ENCODE assay signal across 15 cellular contexts in genomic region chr2:47250576-47251403, GRCh38.
DNase-seq lines count a peak whose midpoint lies in the region; TF ChIP-seq lines count a peak whose summit lies in the region.
"Had no signal": no experiment of that assay in that cellular context is flagged by ENCODE, and none has a peak within 500 bp of the region (broad histone marks: within the 10 kb centered on the region; RNA-seq: fewer than 3 reads in every experiment).

No MANE protein-coding gene starts in this region.

- H2AFZ ChIP-seq in SK-N-SH (ENCODE audit: low read depth) = no peak overlapping the region

- H3K4me1 ChIP-seq in SK-N-SH (ENCODE audit: control insufficient read depth in 1 of 2, insufficient read depth in 2 of 2, low read depth in 1 of 2, low read length in 1 of 2) (peaks cover 5 to 17% of the 10 kb centered on the region in 2 experiments; a peak in 2 of 4 replicates), uterus (no peaks in the 10 kb centered on the region), vagina (no peaks in the 10 kb centered on the region)
- H3K4me1 ChIP-seq: suprapubic skin had no signal

- TF ChIP-seq POLR2A in uterus (IDR thresholded peaks at IDR 0.05) (no peak), vagina (IDR thresholded peaks at IDR 0.05) (no peak)

- intact Hi-C loops in uterus (cut with DNase I; ENCODE audit: low total_unique reads) (no loop called here), vagina (cut with DNase I) (no loop called here)

- H3K4me1 Mint-ChIP-seq in nephron progenitor cell = peaks cover 44% of the 10 kb centered on the region

- CTCF ChIA-PET in SK-N-SH (lab: Yijun Ruan, JAX) = no interaction called here

- H3K4me2 ChIP-seq in SK-N-SH = peak overlapping the region; percentile 57

- H3K27ac Mint-ChIP-seq in nephron progenitor cell = peak overlapping the region; percentile 45
- H3K27ac Mint-ChIP-seq: activated CD4-positive, alpha-beta memory T cell treated with anti-CD3 and anti-CD28 coated beads for 36 hours had no signal

- no peak overlapping the region; a peak in 1 of 4 replicates for H3K27ac ChIP-seq in SK-N-SH (ENCODE audit: low read depth in 2 of 2, low read length in 1 of 2)
- no peak overlapping the region for H3K27ac ChIP-seq in uterus
- no peak overlapping the region for H3K27ac ChIP-seq in vagina
- H3K27ac ChIP-seq: sigmoid colon, suprapubic skin had no signal

- no peaks in the 10 kb centered on the region for H3K27me3 ChIP-seq in SK-N-SH (ENCODE audit: insufficient read depth)
- H3K27me3 ChIP-seq in uterus = no peaks in the 10 kb centered on the region
- H3K27me3 ChIP-seq in vagina = no peaks in the 10 kb centered on the region
- H3K27me3 ChIP-seq: sigmoid colon, suprapubic skin had no signal

- TF ChIP-seq CTCF in SK-N-SH (IDR thresholded peaks at IDR 0.05) (no peak), nephron progenitor cell (IDR thresholded peaks at IDR 0.05) (no peak), uterus (IDR thresholded peaks at IDR 0.05) (no peak), vagina (IDR thresholded peaks at IDR 0.05) (no peak), GM10266 (IDR thresholded peaks at IDR 0.05; ENCODE audit: control insufficient read depth, insufficient read depth, low read depth, missing control alignments) (no peak)

- no peaks in the 10 kb centered on the region for H3K36me3 ChIP-seq in SK-N-SH (replicated peaks in 1 of 2; ENCODE audit: control insufficient read depth in 1 of 2, insufficient read depth in 2 of 2, low read length in 1 of 2)
- no peaks in the 10 kb centered on the region for H3K36me3 ChIP-seq in uterus
- H3K36me3 ChIP-seq in vagina = no peaks in the 10 kb centered on the region
- H3K36me3 ChIP-seq: sigmoid colon, suprapubic skin had no signal

- no peaks in the 10 kb centered on the region for H4K20me1 ChIP-seq in SK-N-SH (ENCODE audit: insufficient read depth)

- H3K4me3 Mint-ChIP-seq in nephron progenitor cell = no peak overlapping the region
- H3K4me3 Mint-ChIP-seq: activated CD4-positive, alpha-beta memory T cell treated with anti-CD3 and anti-CD28 coated beads for 36 hours; naive B cell had no signal

- TF ChIP-seq RAD21 in SK-N-SH (IDR thresholded peaks at IDR 0.05; ENCODE audit: low read length) = no peak

- H3K4me3 ChIP-seq in SK-N-SH (ENCODE audit: low read depth in 2 of 2, low read length in 1 of 2) (no peak overlapping the region), uterus (no peak overlapping the region), vagina (no peak overlapping the region)
- H3K4me3 ChIP-seq: sigmoid colon, suprapubic skin had no signal

- H3F3A ChIP-seq in SK-N-SH (replicated peaks; ENCODE audit: insufficient read depth) = no peaks in the 10 kb centered on the region

- no peaks in the 10 kb centered on the region for H3K9me2 ChIP-seq in SK-N-SH

- no peaks in the 10 kb centered on the region for H3K36me3 Mint-ChIP-seq in nephron progenitor cell (ENCODE audit: low read depth)
- H3K36me3 Mint-ChIP-seq: activated CD4-positive, alpha-beta memory T cell treated with anti-CD3 and anti-CD28 coated beads for 36 hours; naive B cell had no signal

- DNase-seq in NCI-H1092 treated with DMSO at 0.1 percent for 48 hours (lab: John Stamatoyannopoulos, UW) (peak; percentile 8), NCI-H1092 (lab: John Stamatoyannopoulos, UW) (no peak), NCI-H2107 treated with DMSO at 0.1 percent for 48 hours (lab: John Stamatoyannopoulos, UW; ENCODE audit: unreplicated experiment) (peak; percentile 59), SK-N-SH (no peak), nephron progenitor cell (no peak), uterus (no peak), vagina (ENCODE audit: extremely low spot score in 2 of 2) (no peak), GM10266 (ENCODE audit: extremely low spot score) (no peak)
- DNase-seq: 8988T; activated CD4-positive, alpha-beta memory T cell treated with anti-CD3 and anti-CD28 coated beads for 36 hours; activated gamma-delta T cell treated with Interleukin-2 at 50 U/mL for 16 hours; naive B cell; NCI-H526; sigmoid colon had no signal

- H3K9me3 ChIP-seq in SK-N-SH (no peaks in the 10 kb centered on the region), uterus (no peaks in the 10 kb centered on the region), vagina (no peaks in the 10 kb centered on the region)
- H3K9me3 ChIP-seq: sigmoid colon, suprapubic skin had no signal

- WGBS in SK-N-SH (ENCODE audit: low lambda C conversion rate) = 61% methylated on average over 11 of the region's 11 CpGs

- H3K27me3 Mint-ChIP-seq in nephron progenitor cell (ENCODE audit: low read depth, poor library complexity) = peaks cover 20% of the 10 kb centered on the region

- no peaks in the 10 kb centered on the region for H3K9me3 Mint-ChIP-seq in nephron progenitor cell
- H3K9me3 Mint-ChIP-seq: activated CD4-positive, alpha-beta memory T cell treated with anti-CD3 and anti-CD28 coated beads for 36 hours; naive B cell had no signal

- peak in 1 of 2 experiments; percentile 36; a peak in 1 of 4 replicates for TF ChIP-seq EP300 in SK-N-SH (IDR thresholded peaks at IDR 0.05; ENCODE audit: borderline replicate concordance in 1 of 2, low read depth in 1 of 2, low read length in 1 of 2)

- no peak overlapping the region for H3K9ac ChIP-seq in SK-N-SH

- no peaks in the 10 kb centered on the region for H3K79me2 ChIP-seq in SK-N-SH (ENCODE audit: insufficient read depth)

- POLR2A ChIA-PET in SK-N-SH (lab: Yijun Ruan, JAX) = interaction anchor here (0.7 kb wide), 1 partner anchor 1897 kb away, joined by 3 read pairs; no protein-coding TSS in a partner anchor

TF ChIP-seq in SK-N-SH, 30 proteins besides CTCF, POLR2A, EP300 and RAD21:
- TF ChIP-seq JUND (IDR thresholded peaks at IDR 0.05) (peak; percentile 33; the same call in 1 of the 2 replicates), SMC3 (IDR thresholded peaks at IDR 0.05; ENCODE audit: low read depth, low read length) (no peak), TCF12 (IDR thresholded peaks at IDR 0.05) (peak; percentile 56), NRF1 (IDR thresholded peaks at IDR 0.05; ENCODE audit: low read depth, low read length) (no peak), RCOR1 (IDR thresholded peaks at IDR 0.05; ENCODE audit: low read length) (0 out of 2 replicates have a peak, but pooled peaks have one; percentile 10), FOSL2 (IDR thresholded peaks at IDR 0.05; ENCODE audit: borderline replicate concordance, low read depth) (peak; percentile 62; the same call in 1 of the 2 replicates), POLR2AphosphoS5 (IDR thresholded peaks at IDR 0.05; ENCODE audit: low read depth, low read length) (no peak), RFX5 (IDR thresholded peaks at IDR 0.05; ENCODE audit: low read length) (no peak), NFIC (IDR thresholded peaks at IDR 0.05; ENCODE audit: borderline replicate concordance) (peak; percentile 58)
- TF ChIP-seq, protein P1, sequence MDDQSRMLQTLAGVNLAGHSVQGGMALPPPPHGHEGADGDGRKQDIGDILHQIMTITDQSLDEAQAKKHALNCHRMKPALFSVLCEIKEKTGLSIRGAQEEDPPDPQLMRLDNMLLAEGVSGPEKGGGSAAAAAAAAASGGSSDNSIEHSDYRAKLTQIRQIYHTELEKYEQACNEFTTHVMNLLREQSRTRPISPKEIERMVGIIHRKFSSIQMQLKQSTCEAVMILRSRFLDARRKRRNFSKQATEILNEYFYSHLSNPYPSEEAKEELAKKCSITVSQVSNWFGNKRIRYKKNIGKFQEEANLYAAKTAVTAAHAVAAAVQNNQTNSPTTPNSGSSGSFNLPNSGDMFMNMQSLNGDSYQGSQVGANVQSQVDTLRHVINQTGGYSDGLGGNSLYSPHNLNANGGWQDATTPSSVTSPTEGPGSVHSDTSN (IDR thresholded peaks at IDR 0.05) = 0 out of 2 replicates have a peak, but pooled peaks have one; percentile 10

Comparison
In these comparisons a context has a peak if more than half of its experiments do, and no peak if none do; other contexts are left out.
1. DNase-seq: peak in NCI-H1092 treated with DMSO at 0.1 percent for 48 hours (single experiment) and NCI-H2107 treated with DMSO at 0.1 percent for 48 hours (single experiment); none in NCI-H1092 (single experiment), SK-N-SH (single experiment), nephron progenitor cell (single experiment), uterus (0 of 2), vagina (0 of 2) and GM10266 (single experiment).